Comparison of ENCODE assay signal across 22 cellular contexts in genomic region chr16:76235025-76235424, GRCh38. TPM values are rescaled to one million over a fixed set of nuclear protein-coding genes. Genes with fewer than 3 reads are reported as not detected.
DNase-seq lines count a peak whose midpoint lies in the region; ATAC-seq and TF ChIP-seq lines count a peak whose summit lies in the region.
"Had no signal": no experiment of that assay in that cellular context is flagged by ENCODE, and none has a peak within 500 bp of the region (broad histone marks: within the 10 kb centered on the region; RNA-seq: fewer than 3 reads in every experiment).

No MANE protein-coding gene starts in this region.

- H2BK120ac ChIP-seq in trophoblast cell (ENCODE audit: insufficient read depth, low read length, poor library complexity): no peak overlapping the region

- no peak overlapping the region for H4K8ac ChIP-seq in trophoblast cell (ENCODE audit: low read depth, low read length)

- peak overlapping the region; percentile 41 for H3K4me3 ChIP-seq in LNCaP clone FGC (ENCODE audit: low read depth, low read length)
- peak overlapping the region; percentile 13 for H3K4me3 ChIP-seq in trophoblast cell (ENCODE audit: low read depth, low read length)
- H3K4me3 ChIP-seq: GM23338, SK-N-MC had no signal

- no peak overlapping the region for H3K4ac ChIP-seq in trophoblast cell (ENCODE audit: low read depth, low read length)

- TF ChIP-seq CTCF in LNCaP clone FGC (IDR thresholded peaks at IDR 0.05; ENCODE audit: control insufficient read depth, extremely low read depth, insufficient read depth) (no peak), RWPE1 (conservative IDR thresholded peaks at IDR 0.05; ENCODE audit: low read depth) (no peak)

- no peak overlapping the region for H3K14ac ChIP-seq in trophoblast cell (ENCODE audit: low read length)

- no peak overlapping the region for H2AFZ ChIP-seq in trophoblast cell (ENCODE audit: insufficient read depth, low read length, poor library complexity)
- H2AFZ ChIP-seq: GM23338 had no signal

- peaks cover 2% of the 10 kb centered on the region for H3K9me3 ChIP-seq in trophoblast cell (ENCODE audit: insufficient read depth, low read depth, low read length)

- DNase-seq in Daoy (ENCODE audit: low read depth) (peak; percentile 50), LNCaP clone FGC (ENCODE audit: low read depth) (no peak), SHP77 (lab: John Stamatoyannopoulos, UW) (peak; percentile 61 to 78), trophoblast cell (no peak), RWPE1 (ENCODE audit: low spot score) (no peak)
- DNase-seq: GDM1, KBM-7, NCI-H1092, NCI-H1436, NCI-H2029, NCI-H345, NCI-H524, NCI-H774, Right ventricle myocardium superior, SW 1271, T-helper 2 cell had no signal

- H2BK12ac ChIP-seq in trophoblast cell (ENCODE audit: low read length): no peak overlapping the region

- ATAC-seq in GM19463 (IDR thresholded peaks at IDR 0.05; ENCODE audit: unreplicated experiment) (no peak), GM18867 (IDR thresholded peaks at IDR 0.05; ENCODE audit: unreplicated experiment) (no peak)
- ATAC-seq: GM23338, HCT116 had no signal

- H4K91ac ChIP-seq in trophoblast cell (ENCODE audit: low read depth, low read length): no peak overlapping the region

- no peak overlapping the region for H2BK5ac ChIP-seq in trophoblast cell (ENCODE audit: low read depth, low read length, poor library complexity)

- no peak overlapping the region for H3K4me2 ChIP-seq in trophoblast cell (ENCODE audit: low read length)
- H3K4me2 ChIP-seq: GM23338 had no signal

- POLR2A ChIA-PET in RWPE1 (lab: Yijun Ruan, JAX; ENCODE audit: low non-redundant PET): no interaction called here

- no peaks in the 10 kb centered on the region for H3K36me3 ChIP-seq in trophoblast cell (ENCODE audit: control insufficient read depth in 1 of 2, insufficient read depth in 2 of 2, low read length in 2 of 2)

- CTCF ChIA-PET in RWPE1 (lab: Yijun Ruan, JAX): no interaction called here

- no peak overlapping the region for H3K27ac ChIP-seq in trophoblast cell (ENCODE audit: low read depth, low read length)
- H3K27ac ChIP-seq in RWPE1: no peak overlapping the region
- H3K27ac ChIP-seq: SK-N-MC had no signal

- H3K18ac ChIP-seq in trophoblast cell (ENCODE audit: low read length): no peak overlapping the region

- H3K23ac ChIP-seq in trophoblast cell (ENCODE audit: low read length): no peak overlapping the region

- H2AK5ac ChIP-seq in trophoblast cell (ENCODE audit: low read length): no peak overlapping the region

- no peak overlapping the region for H4K12ac ChIP-seq in trophoblast cell (ENCODE audit: low read depth, low read length)

- no peak overlapping the region for H3K9ac ChIP-seq in trophoblast cell (ENCODE audit: low read length)

- no CpG with 5 or more reads among the region's 23 CpGs for WGBS in trophoblast cell (ENCODE audit: extremely low coverage, insufficient coverage, insufficient read length)

- H3K79me1 ChIP-seq in trophoblast cell (ENCODE audit: low read length): no peaks in the 10 kb centered on the region

- H3K27me3 ChIP-seq in trophoblast cell (ENCODE audit: insufficient read depth, low read length): no peaks in the 10 kb centered on the region

- no peaks in the 10 kb centered on the region for H3K79me2 ChIP-seq in trophoblast cell (ENCODE audit: control insufficient read depth, insufficient read depth, low read length, poor library complexity)

- H3K4me1 ChIP-seq in trophoblast cell (ENCODE audit: control insufficient read depth in 1 of 2, insufficient read depth in 2 of 2, low read length in 2 of 2): no peaks in the 10 kb centered on the region

RNA-seq across cellular contexts. Expression of gene CNTNAP4, which starts 42.2 kb away (rescaled TPM):
- total RNA-seq in Daoy (2014; rRNA removed; shearing (Covaris generic)): 2.6 and 4.1 TPM in 2 replicates
- polyA plus RNA-seq in trophoblast cell (2013): 0.01 and 0.03 TPM in 2 replicates
- total RNA-seq: GM23338, Right ventricle myocardium superior had no signal
- polyA plus RNA-seq: CD14-positive monocyte, GM23338 had no signal

Comparison
In these comparisons a context has a peak if more than half of its experiments do, and no peak if none do; other contexts are left out.
1. DNase-seq: peak in Daoy (single experiment) and SHP77 (2 of 2); none in LNCaP clone FGC (single experiment), trophoblast cell (0 of 2) and RWPE1 (single experiment).